ENCODE assay signal across 1 cellular context in genomic region chr17:44221862-44222111, GRCh38.
TF ChIP-seq lines count a peak whose summit lies in the region.

No MANE protein-coding gene starts in this region.

TF ChIP-seq in H1, 55 proteins besides CTCF, POLR2A, EP300 and RAD21:
- TF ChIP-seq MAFK (IDR thresholded peaks at IDR 0.05; ENCODE audit: low read depth, low read length) (no peak), KDM4A (IDR thresholded peaks at IDR 0.05; ENCODE audit: low read depth, low read length, severe bottlenecking) (peak; percentile 9)
TF ChIP-seq in H1: peak in this region for 1.
